Comparison of ENCODE assay signal across 8 cellular contexts in genomic region chr2:77910136-77910535, GRCh38.
"Had no signal": no experiment of that assay in that cellular context is flagged by ENCODE, and none has a peak within 500 bp of the region (broad histone marks: within the 10 kb centered on the region; RNA-seq: fewer than 3 reads in every experiment).

No MANE protein-coding gene starts in this region.

- DNase-seq: IMR-90, KBM-7, KG1 had no signal

- H3K4me3 Mint-ChIP-seq: IgD-negative memory B cell had no signal

- H3K4me2 ChIP-seq: KMS-11 had no signal

- H3K36me3 Mint-ChIP-seq: IgD-negative memory B cell had no signal

- H3K27ac ChIP-seq: HL-60, KMS-11 had no signal

- H3K9ac ChIP-seq: KMS-11 had no signal

- ATAC-seq: HepG2, K562 had no signal

- H3K27me3 Mint-ChIP-seq: IgD-negative memory B cell had no signal

- H3K4me3 ChIP-seq: K562 had no signal

- H3K27ac Mint-ChIP-seq: IgD-negative memory B cell had no signal

- H3K4me1 Mint-ChIP-seq: IgD-negative memory B cell had no signal
